8 cellular contexts compared by ENCODE assay signal in genomic region chr5:177303121-177303924, GRCh38. TPM values are rescaled to one million over a fixed set of nuclear protein-coding genes. Genes with fewer than 3 reads are reported as not detected.
DNase-seq lines count a peak whose midpoint lies in the region; ATAC-seq, FAIRE-seq and TF ChIP-seq lines count a peak whose summit lies in the region.

Gene PRELID1, plus strand, starts transcription at chr5:177303799. Its CDS starts 187 bp downstream, at chr5:177303986.
Gene RAB24, minus strand, starts transcription at chr5:177303719. Its CDS starts 431 bp downstream, at chr5:177303288.

- peak within 1 kb of the TSS; percentile 82 for H3K27ac Mint-ChIP-seq in WTC11

- no peaks in the 10 kb centered on the region for H3K27me3 Mint-ChIP-seq in WTC11 (ENCODE audit: low read depth)

- DNase-seq in NK-92 treated with Interleukin-12 subunit alpha and Interleukin-12 subunit beta, amount 100 ng/mL, for 24 hours (lab: John Stamatoyannopoulos, UW): peak; percentile 84
- no peak for DNase-seq in NK-92 (lab: John Stamatoyannopoulos, UW; ENCODE audit: unreplicated experiment)
- peak; percentile 47 for DNase-seq in NCI-H2196 treated with DMSO at 0.1 percent for 48 hours (lab: John Stamatoyannopoulos, UW; ENCODE audit: unreplicated experiment)
- peak; percentile 91 for DNase-seq in WTC11 (ENCODE audit: low spot score)
- DNase-seq in bronchial epithelial cell (ENCODE audit: low read depth): peak; percentile 47
- peak; percentile 85 for DNase-seq in inferior parietal cortex (ENCODE audit: extremely low spot score)
- DNase-seq in stimulated activated CD4-positive, alpha-beta T cell treated with anti-CD3 and anti-CD28 coated beads, Interleukin-12 subunit alpha, Interleukin-12 subunit beta, amount 100 ng/mL, for 24 hours (ENCODE audit: low read depth in 2 of 2): peak; percentile 76 to 85

- peak within 1 kb of the TSS; percentile 93 for H3K4me3 Mint-ChIP-seq in WTC11

- H3K4me1 Mint-ChIP-seq in WTC11: peaks cover 36% of the 10 kb centered on the region

- no peaks in the 10 kb centered on the region for H3K9me3 Mint-ChIP-seq in WTC11

- peak within 1 kb of the TSS; percentile 87 for H3K4me3 ChIP-seq in bronchial epithelial cell (ENCODE audit: low read depth, low read length)

- peaks cover 29% of the 10 kb centered on the region for H3K36me3 Mint-ChIP-seq in WTC11

- CTCF ChIA-PET in WTC11 (lab: Charles Lee): interaction anchor here (0.7 to 2.2 kb wide), 8 partner anchors 15 to 191 kb away, joined by 3 to 7 read pairs (median 4); no protein-coding TSS in a partner anchor

- H3K27me3 ChIP-seq in bronchial epithelial cell (ENCODE audit: control insufficient read depth, insufficient read depth, low read length): no peaks in the 10 kb centered on the region

- no peak for TF ChIP-seq CTCF in WTC11 (IDR thresholded peaks at IDR 0.05)
- TF ChIP-seq CTCF in bronchial epithelial cell (IDR thresholded peaks at IDR 0.05; ENCODE audit: insufficient read depth, low read length, severe bottlenecking): peak; percentile 51

- peak; percentile 48 for ATAC-seq in HG02973 (IDR thresholded peaks at IDR 0.05; ENCODE audit: unreplicated experiment)
- ATAC-seq in WTC11: peak; percentile 31

- peaks cover 4% of the 10 kb centered on the region for H3K36me3 ChIP-seq in bronchial epithelial cell (ENCODE audit: control insufficient read depth, insufficient read depth, low read length)

- POLR2A ChIA-PET in WTC11 (lab: Charles Lee): interaction anchor here (1.2 to 1.7 kb wide), 2 partner anchors 9 to 194 kb away, joined by 5 to 6 read pairs; partner anchors contain the start of gene PDLIM7

- no peak for FAIRE-seq in bronchial epithelial cell (lab: Jason Lieb, UNC)

TF ChIP-seq in WTC11, 78 proteins besides CTCF, POLR2A, EP300 and RAD21 (continues in another document):
- TF ChIP-seq EMX1 (CRISPR knock-in tag; IDR thresholded peaks at IDR 0.05): no peak
- TF ChIP-seq NFE2L1 (CRISPR knock-in tag; IDR thresholded peaks at IDR 0.05): peak; percentile 41; the same call in 1 of the 2 replicates
- no peak for TF ChIP-seq SOX15 (CRISPR knock-in tag; IDR thresholded peaks at IDR 0.05)
- peak; percentile 66 for TF ChIP-seq ARID4B (CRISPR knock-in tag; IDR thresholded peaks at IDR 0.05; ENCODE audit: borderline replicate concordance)
- no peak for TF ChIP-seq IRF2 (CRISPR knock-in tag; IDR thresholded peaks at IDR 0.05; ENCODE audit: borderline replicate concordance, low read depth)
- no peak for TF ChIP-seq STAT6 (CRISPR knock-in tag; conservative IDR thresholded peaks at IDR 0.05; ENCODE audit: low read depth)
- TF ChIP-seq ZNF396 (CRISPR knock-in tag; IDR thresholded peaks at IDR 0.05; ENCODE audit: borderline replicate concordance): no peak
- TF ChIP-seq CREM (CRISPR knock-in tag; IDR thresholded peaks at IDR 0.05): peak; percentile 90
- TF ChIP-seq PRDM15 (CRISPR knock-in tag; IDR thresholded peaks at IDR 0.05): no peak; the same call in 1 of the 2 replicates
- peak; percentile 61; the same call in 1 of the 2 replicates for TF ChIP-seq MYBL2 (CRISPR knock-in tag; IDR thresholded peaks at IDR 0.05)
- TF ChIP-seq ZNF281 (CRISPR knock-in tag; IDR thresholded peaks at IDR 0.05): no peak

RNA-seq across cellular contexts. Expression of gene PRELID1, which starts in this region (rescaled TPM):
- total RNA-seq in WTC11 (2021) (235 to 273 TPM (median 245 TPM) in 3 replicates), bronchial epithelial cell (139 and 161 TPM in 2 replicates)

RNA-seq across cellular contexts. Expression of gene RAB24, which starts in this region (rescaled TPM):
- total RNA-seq in WTC11 (2021) (37.0 to 40.2 TPM (median 38.0 TPM) in 3 replicates), bronchial epithelial cell (16.6 and 26.1 TPM in 2 replicates)
